1 cellular context compared by ENCODE assay signal in genomic region chr9:63031-63629, GRCh38.
TF ChIP-seq lines count a peak whose summit lies in the region.

No MANE protein-coding gene starts in this region.

TF ChIP-seq in K562, 482 proteins besides CTCF, POLR2A, EP300 and RAD21 (continued from another document):
- TF ChIP-seq MGA (IDR thresholded peaks at IDR 0.05) (peak; percentile 43), MAFK (IDR thresholded peaks at IDR 0.05; ENCODE audit: low read length) (peak; percentile 56; the same call in 1 of the 2 replicates), MAFF (IDR thresholded peaks at IDR 0.05; ENCODE audit: low read length) (peak; percentile 63), ZNF592 (IDR thresholded peaks at IDR 0.05) (0 out of 2 replicates have a peak, but pooled peaks have one; percentile 8), C11orf30 (IDR thresholded peaks at IDR 0.05; ENCODE audit: low read depth) (peak; percentile 92), ZNF316 (IDR thresholded peaks at IDR 0.05) (peak; percentile 94)
